In the genomic region with DNA sequence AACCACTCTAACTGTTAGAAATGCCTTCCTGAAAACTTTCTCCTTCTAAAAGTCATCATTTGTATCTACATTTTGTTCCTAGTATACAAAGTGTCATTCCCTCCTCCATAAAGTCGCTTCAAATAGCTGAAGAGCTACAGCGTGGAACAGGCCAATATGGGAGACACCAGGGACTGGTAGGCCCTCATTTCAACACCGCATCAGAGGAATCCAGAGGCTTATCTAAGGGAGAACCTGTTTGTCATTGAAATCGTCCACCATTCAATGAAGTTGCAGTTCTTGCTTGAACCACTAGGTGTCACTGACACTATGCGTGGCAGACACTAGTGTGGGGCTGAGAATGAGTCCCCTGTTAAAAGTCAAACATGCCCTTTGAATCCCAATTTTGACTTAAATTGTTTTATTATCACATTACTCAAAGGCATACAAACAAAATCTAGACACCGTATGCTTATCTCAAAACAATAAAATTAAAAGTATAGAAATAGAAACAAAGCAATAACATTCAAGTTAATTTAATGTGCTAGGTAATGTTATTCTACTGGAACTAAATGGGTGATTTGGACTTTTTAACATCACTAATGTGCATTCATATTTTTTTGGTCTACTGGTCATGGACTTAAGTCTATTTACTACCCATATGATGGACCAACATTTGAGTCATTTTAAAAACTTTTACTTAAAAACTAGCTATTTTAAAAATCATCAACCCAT, we compare ENCODE assay signal across 8 cellular contexts.
DNase-seq lines count a peak whose midpoint lies in the region; ATAC-seq and TF ChIP-seq lines count a peak whose summit lies in the region.

No MANE protein-coding gene starts in this region.

- no peaks in the 10 kb centered on the region for H3K36me3 Mint-ChIP-seq in activated T-cell treated with anti-CD3 and anti-CD28 coated beads, Interleukin-2, amount 50 U/mL, for 72 hours (ENCODE audit: insufficient read depth in 2 of 2)

- no peaks in the 10 kb centered on the region for H3K27me3 Mint-ChIP-seq in activated T-cell treated with anti-CD3 and anti-CD28 coated beads, Interleukin-2, amount 50 U/mL, for 72 hours (ENCODE audit: low read depth)

- peak in 2 of 3 donors; percentile 33 to 71 for TF ChIP-seq CTCF in omental fat pad (IDR thresholded peaks at IDR 0.05)

- H3K4me1 Mint-ChIP-seq in activated T-cell treated with anti-CD3 and anti-CD28 coated beads, Interleukin-2, amount 50 U/mL, for 72 hours (ENCODE audit: low read depth), result no peaks in the 10 kb centered on the region

- ATAC-seq in GM21360 (IDR thresholded peaks at IDR 0.05; ENCODE audit: unreplicated experiment) (peak; percentile 52), omental fat pad (ENCODE audit: low FRiP score) (peak; percentile 57), HG02610 (IDR thresholded peaks at IDR 0.05; ENCODE audit: unreplicated experiment) (no peak), GM18498 (IDR thresholded peaks at IDR 0.05; ENCODE audit: unreplicated experiment) (no peak)
- ATAC-seq in activated T-cell treated with anti-CD3 and anti-CD28 coated beads, Interleukin-2, amount 50 U/mL, for 72 hours (replicated peaks in 1 of 2), result peak; percentile 57 to 62

- H3K4me3 Mint-ChIP-seq in activated T-cell treated with anti-CD3 and anti-CD28 coated beads, Interleukin-2, amount 50 U/mL, for 72 hours, result no peak overlapping the region

- H3K9me3 Mint-ChIP-seq in activated T-cell treated with anti-CD3 and anti-CD28 coated beads, Interleukin-2, amount 50 U/mL, for 72 hours, result no peaks in the 10 kb centered on the region

- no peak overlapping the region for H3K27ac Mint-ChIP-seq in activated T-cell treated with anti-CD3 and anti-CD28 coated beads, Interleukin-2, amount 50 U/mL, for 72 hours

- peak; percentile 65 for DNase-seq in COLO668 (lab: John Stamatoyannopoulos, UW; ENCODE audit: unreplicated experiment)
- peak; percentile 66 for DNase-seq in NCI-H460 (ENCODE audit: extremely low read depth, low read depth)
- DNase-seq in activated T-cell treated with anti-CD3 and anti-CD28 coated beads, Interleukin-2, amount 50 U/mL, for 72 hours, result peak; percentile 40 to 52
- DNase-seq in germinal center (ENCODE audit: low spot score), result peak; percentile 41
- no peak for DNase-seq in omental fat pad (ENCODE audit: low spot score)

Comparison
In these comparisons a context has a peak if more than half of its experiments do, and no peak if none do; other contexts are left out.
1. ATAC-seq: peak in GM21360 (single experiment), activated T-cell treated with anti-CD3 and anti-CD28 coated beads, Interleukin-2, amount 50 U/mL, for 72 hours (2 of 2) and omental fat pad (single experiment); none in HG02610 (single experiment) and GM18498 (single experiment).